ENCODE assay signal across 1 cellular context in the genomic region with DNA sequence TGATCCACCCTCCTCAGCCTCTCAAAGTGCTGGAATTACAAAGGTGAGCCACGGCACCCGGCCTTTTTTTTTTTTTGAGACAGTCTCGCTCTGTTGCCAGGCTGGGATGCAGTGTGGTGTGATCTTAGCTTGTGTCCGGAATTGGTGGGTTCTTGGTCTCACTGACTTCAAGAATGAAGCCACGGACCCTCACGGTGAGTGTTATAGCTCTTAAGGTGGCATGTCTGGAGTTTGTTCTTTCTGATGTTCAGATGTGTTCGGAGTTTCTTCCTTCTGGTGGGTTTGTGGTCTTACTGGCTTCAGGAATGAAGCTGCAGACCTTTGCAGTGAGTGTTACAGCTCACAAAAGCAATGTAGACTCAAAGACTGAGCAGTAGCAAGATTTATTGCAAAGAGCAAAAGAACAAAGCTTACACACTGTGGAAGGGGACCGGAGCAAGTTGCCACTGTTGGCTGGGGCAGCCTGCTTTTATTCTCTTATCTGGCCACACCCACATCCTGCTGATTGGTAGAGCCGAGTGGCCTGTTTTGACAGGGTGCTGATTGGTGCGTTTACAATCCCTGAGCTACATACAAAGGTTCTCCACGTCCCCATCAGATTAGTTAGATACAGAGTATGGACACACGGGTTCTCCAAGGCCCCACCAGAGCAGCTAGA.
A peak's percentile ranks its signal among the peaks of the same experiment; 100 is the strongest.
TF ChIP-seq lines count a peak whose summit lies in the region.

No MANE protein-coding gene starts in this region.

TF ChIP-seq in HCT116, 20 proteins besides CTCF, POLR2A, EP300 and RAD21:
- TF ChIP-seq POLR2AphosphoS5 (IDR thresholded peaks at IDR 0.05; ENCODE audit: low read depth, low read length): peak; percentile 66
- TF ChIP-seq, protein P1, sequence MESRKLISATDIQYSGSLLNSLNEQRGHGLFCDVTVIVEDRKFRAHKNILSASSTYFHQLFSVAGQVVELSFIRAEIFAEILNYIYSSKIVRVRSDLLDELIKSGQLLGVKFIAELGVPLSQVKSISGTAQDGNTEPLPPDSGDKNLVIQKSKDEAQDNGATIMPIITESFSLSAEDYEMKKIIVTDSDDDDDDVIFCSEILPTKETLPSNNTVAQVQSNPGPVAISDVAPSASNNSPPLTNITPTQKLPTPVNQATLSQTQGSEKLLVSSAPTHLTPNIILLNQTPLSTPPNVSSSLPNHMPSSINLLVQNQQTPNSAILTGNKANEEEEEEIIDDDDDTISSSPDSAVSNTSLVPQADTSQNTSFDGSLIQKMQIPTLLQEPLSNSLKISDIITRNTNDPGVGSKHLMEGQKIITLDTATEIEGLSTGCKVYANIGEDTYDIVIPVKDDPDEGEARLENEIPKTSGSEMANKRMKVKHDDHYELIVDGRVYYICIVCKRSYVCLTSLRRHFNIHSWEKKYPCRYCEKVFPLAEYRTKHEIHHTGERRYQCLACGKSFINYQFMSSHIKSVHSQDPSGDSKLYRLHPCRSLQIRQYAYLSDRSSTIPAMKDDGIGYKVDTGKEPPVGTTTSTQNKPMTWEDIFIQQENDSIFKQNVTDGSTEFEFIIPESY (IDR thresholded peaks at IDR 0.05; ENCODE audit: extremely low read depth, insufficient replicate concordance, low read length): peak; percentile 11
